Comparison of ENCODE assay signal across 22 cellular contexts in genomic region chr5:88854769-88855168, GRCh38.
"Had no signal": no experiment of that assay in that cellular context is flagged by ENCODE, and none has a peak within 500 bp of the region (broad histone marks: within the 10 kb centered on the region; RNA-seq: fewer than 3 reads in every experiment).

No MANE protein-coding gene starts in this region.

- ATAC-seq: activated CD4-positive, CD25-positive, alpha-beta regulatory T cell treated with anti-CD3 and anti-CD28 coated beads, Interleukin-2, amount 50 U/mL, for 24 hours; effector memory CD8-positive, alpha-beta T cell; foreskin keratinocyte had no signal

- H3K36me3 Mint-ChIP-seq: activated naive CD8-positive, alpha-beta T cell treated with anti-CD3 and anti-CD28 coated beads, Interleukin-2, amount 10 ng/mL, durations not matched to agents 7 days and 5 days had no signal

- H3K27ac Mint-ChIP-seq: activated naive CD8-positive, alpha-beta T cell treated with anti-CD3 and anti-CD28 coated beads, Interleukin-2, amount 10 ng/mL, durations not matched to agents 7 days and 5 days; activated T-helper 1 cell treated with anti-CD3 and anti-CD28 coated beads, Interleukin-12 subunit alpha, Interleukin-12 subunit beta, Interleukin-2, Interleukin-4 antibody, amounts not matched to agents 30 ng/mL and 10 ng/mL and 1 ng/mL, durations not matched to agents 14 hours and 24 hours and 36 hours; dendritic cell treated with granulocyte-macrophage colony-stimulating factor and Interleukin-4, amounts not matched to agents 40 ng/mL and 50 ng/mL, for 4 days; effector memory CD8-positive, alpha-beta T cell; nephron had no signal

- H3K4me3 ChIP-seq: right atrium auricular region, tibial artery had no signal

- H3K9me3 ChIP-seq: right atrium auricular region, tibial artery had no signal

- H3K4me3 Mint-ChIP-seq: activated naive CD8-positive, alpha-beta T cell treated with anti-CD3 and anti-CD28 coated beads, Interleukin-2, amount 10 ng/mL, durations not matched to agents 7 days and 5 days; activated T-helper 1 cell treated with anti-CD3 and anti-CD28 coated beads, Interleukin-12 subunit alpha, Interleukin-12 subunit beta, Interleukin-2, Interleukin-4 antibody, amounts not matched to agents 30 ng/mL and 10 ng/mL and 1 ng/mL, durations not matched to agents 14 hours and 24 hours and 36 hours; dendritic cell treated with granulocyte-macrophage colony-stimulating factor and Interleukin-4, amounts not matched to agents 40 ng/mL and 50 ng/mL, for 4 days; effector memory CD8-positive, alpha-beta T cell; nephron had no signal

- H3K27me3 ChIP-seq: brain microvascular endothelial cell, foreskin keratinocyte, right atrium auricular region, tibial artery had no signal

- H3K4me1 ChIP-seq: foreskin keratinocyte, right atrium auricular region had no signal

- H3K27me3 Mint-ChIP-seq: dendritic cell treated with granulocyte-macrophage colony-stimulating factor and Interleukin-4, amounts not matched to agents 40 ng/mL and 50 ng/mL, for 4 days; effector memory CD8-positive, alpha-beta T cell had no signal

- H3K9me3 Mint-ChIP-seq: activated T-helper 1 cell treated with anti-CD3 and anti-CD28 coated beads, Interleukin-12 subunit alpha, Interleukin-12 subunit beta, Interleukin-2, Interleukin-4 antibody, amounts not matched to agents 30 ng/mL and 10 ng/mL and 1 ng/mL, durations not matched to agents 14 hours and 24 hours and 36 hours had no signal

- DNase-seq: activated CD4-positive, alpha-beta T cell treated with anti-CD3 and anti-CD28 coated beads, Interleukin-2, amount 50 U/mL, for 1 hour; activated CD8-positive, alpha-beta memory T cell treated with anti-CD3 and anti-CD28 coated beads for 24 hours; activated naive CD4-positive, alpha-beta T cell; activated naive CD8-positive, alpha-beta T cell treated with anti-CD3 and anti-CD28 coated beads, Interleukin-2, amount 10 ng/mL, durations not matched to agents 7 days and 5 days; anterior cingulate cortex; brain microvascular endothelial cell; cerebellar nuclear complex; effector memory CD8-positive, alpha-beta T cell; foreskin keratinocyte; head of caudate nucleus; mesendoderm; nucleus accumbens; posterior cingulate gyrus; stimulated activated CD4-positive, alpha-beta T cell treated with anti-CD3 and anti-CD28 coated beads, Interleukin-2, amount 100 ng/mL, for 48 hours; stimulated activated naive CD4-positive, alpha-beta T cell; T-helper 9 cell; tibial artery had no signal

- H3K27ac ChIP-seq: brain microvascular endothelial cell, foreskin keratinocyte, right atrium auricular region, tibial artery had no signal

- H3K36me3 ChIP-seq: brain microvascular endothelial cell, right atrium auricular region had no signal

- H3K4me1 Mint-ChIP-seq: activated naive CD8-positive, alpha-beta T cell treated with anti-CD3 and anti-CD28 coated beads, Interleukin-2, amount 10 ng/mL, durations not matched to agents 7 days and 5 days; nephron had no signal
